In the genomic region with DNA sequence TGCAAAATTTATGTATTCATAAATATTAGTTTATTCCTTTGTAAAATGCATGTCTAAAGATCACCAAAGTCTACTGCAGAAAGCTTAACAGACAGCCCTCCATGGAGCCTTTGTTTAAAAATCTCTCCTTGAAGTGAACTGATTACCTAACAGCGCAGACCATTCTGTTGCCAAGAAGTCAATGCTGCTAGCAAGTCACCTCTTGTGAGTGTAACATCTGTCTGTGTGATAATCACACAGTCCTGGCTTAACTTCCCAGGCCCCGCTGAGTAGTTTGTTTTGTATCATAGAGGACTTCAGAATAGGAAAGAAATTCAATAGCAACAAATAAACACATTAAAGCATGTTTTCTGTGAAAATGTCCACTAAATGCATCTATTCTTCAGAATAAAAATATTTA, we compare ENCODE assay signal across 31 cellular contexts.
"Had no signal": no experiment of that assay in that cellular context is flagged by ENCODE, and none has a peak within 500 bp of the region (broad histone marks: within the 10 kb centered on the region; RNA-seq: fewer than 3 reads in every experiment).

No MANE protein-coding gene starts in this region.

- H3K27me3 ChIP-seq: cardiac muscle cell, esophagus squamous epithelium had no signal

- H3K9me3 ChIP-seq: esophagus squamous epithelium, gastroesophageal sphincter, heart right ventricle had no signal

- H3K4me3 ChIP-seq: cardiac muscle cell, dorsolateral prefrontal cortex, esophagus squamous epithelium, gastroesophageal sphincter, heart right ventricle had no signal

- H3K36me3 ChIP-seq: cardiac muscle cell, esophagus squamous epithelium, gastroesophageal sphincter, heart right ventricle, WERI-Rb-1 had no signal

- ATAC-seq: activated CD4-positive, CD25-positive, alpha-beta regulatory T cell treated with anti-CD3 and anti-CD28 coated beads, Interleukin-2, amount 50 U/mL, for 24 hours; activated CD8-positive, alpha-beta T cell treated with anti-CD3 and anti-CD28 coated beads for 36 hours; activated T-cell treated with anti-CD3 and anti-CD28 coated beads, Interleukin-2, amount 50 U/mL, for 4 hours; activated T-helper 17 cell treated with anti-CD3 and anti-CD28 coated beads, Interleukin-2, amount 50 U/mL, for 72 hours; effector memory CD8-positive, alpha-beta T cell; gastroesophageal sphincter; heart right ventricle; T-helper 17 cell had no signal

- H3K27ac ChIP-seq: cardiac muscle cell, dorsolateral prefrontal cortex, epithelial cell of prostate, esophagus squamous epithelium, gastroesophageal sphincter, heart right ventricle, WERI-Rb-1 had no signal

- DNase-seq: activated B cell treated with CpG ODN at 0.5 μM for 24 hours; activated CD4-positive, alpha-beta T cell treated with anti-CD3 and anti-CD28 coated beads for 48 hours; activated CD4-positive, alpha-beta T cell treated with anti-CD3 and anti-CD28 coated beads, Interleukin-2, amount 50 U/mL, for 1 hour; activated CD4-positive, alpha-beta T cell treated with anti-CD3 and anti-CD28 coated beads, Interleukin-2, amount 50 U/mL, for 48 hours; activated CD8-positive, alpha-beta memory T cell treated with anti-CD3 and anti-CD28 coated beads for 24 hours; activated CD8-positive, alpha-beta T cell treated with anti-CD3 and anti-CD28 coated beads for 36 hours; activated effector memory CD4-positive, alpha-beta T cell treated with Interleukin-2 at 50 U/mL for 16 hours; activated gamma-delta T cell treated with Interleukin-2 at 50 U/mL for 16 hours; activated naive CD4-positive, alpha-beta T cell treated with anti-CD3 and anti-CD28 coated beads, Interleukin-2, amount 50 U/mL, for 16 hours; activated naive CD4-positive, alpha-beta T cell treated with Interleukin-2 at 50 U/mL for 16 hours; activated T-cell treated with anti-CD3 and anti-CD28 coated beads, Interleukin-2, amount 50 U/mL, for 4 hours; amniotic stem cell; anterior cingulate cortex; central memory CD4-positive, alpha-beta T cell; cerebellar nuclear complex; dorsolateral prefrontal cortex; effector memory CD8-positive, alpha-beta T cell; esophagus squamous epithelium; foreskin melanocyte; heart right ventricle; T-helper 1 cell; T-helper 17 cell; T1000; WERI-Rb-1 had no signal

- FAIRE-seq: astrocyte, colon had no signal

- H3K4me1 ChIP-seq: esophagus squamous epithelium, gastroesophageal sphincter, heart right ventricle had no signal
